Comparison of ENCODE assay signal across 18 cellular contexts in genomic region chr13:111143875-111144540, GRCh38.
"Had no signal": no experiment of that assay in that cellular context is flagged by ENCODE, and none has a peak within 500 bp of the region (broad histone marks: within the 10 kb centered on the region; RNA-seq: fewer than 3 reads in every experiment).

No MANE protein-coding gene starts in this region.

- H3K4me3 ChIP-seq: cardiac muscle cell, colonic mucosa, ovary, sigmoid colon, suprapubic skin, upper lobe of left lung had no signal

- H3K9me3 Mint-ChIP-seq: activated naive CD8-positive, alpha-beta T cell treated with anti-CD3 and anti-CD28 coated beads, Interleukin-2, amount 50 U/mL, for 24 hours; activated T-helper 17 cell treated with anti-CD3 and anti-CD28 coated beads, Interleukin-2, amount 50 U/mL, for 72 hours; neural crest cell; T-cell had no signal

- H3K4me1 Mint-ChIP-seq: activated naive CD8-positive, alpha-beta T cell treated with anti-CD3 and anti-CD28 coated beads, Interleukin-2, amount 50 U/mL, for 24 hours; activated T-helper 17 cell treated with anti-CD3 and anti-CD28 coated beads, Interleukin-2, amount 50 U/mL, for 72 hours; neural crest cell; T-cell had no signal

- H3K27ac ChIP-seq: cardiac muscle cell, colonic mucosa, ovary, suprapubic skin, upper lobe of left lung had no signal

- H3K9ac ChIP-seq: SK-N-SH had no signal

- H3K27me3 ChIP-seq: colonic mucosa, ovary, sigmoid colon, upper lobe of left lung had no signal

- DNase-seq: activated CD4-positive, alpha-beta T cell treated with anti-CD3 and anti-CD28 coated beads, Interleukin-2, amount 50 U/mL, for 4 hours; activated CD4-positive, CD25-positive, alpha-beta regulatory T cell treated with anti-CD3 and anti-CD28 coated beads, Interleukin-2, amount 50 U/mL, for 72 hours; activated naive CD4-positive, alpha-beta T cell treated with Interleukin-2 at 50 U/mL for 16 hours; activated naive CD8-positive, alpha-beta T cell treated with anti-CD3 and anti-CD28 coated beads, Interleukin-2, amount 50 U/mL, for 24 hours; activated T-cell treated with anti-CD3 and anti-CD28 coated beads for 4 hours; colonic mucosa; effector CD4-positive, alpha-beta T cell; ovary; sigmoid colon; SK-N-SH; stimulated activated naive CD4-positive, alpha-beta T cell; T-cell; T1000; upper lobe of left lung had no signal

- H3K36me3 ChIP-seq: cardiac muscle cell, colonic mucosa, ovary, sigmoid colon, suprapubic skin, upper lobe of left lung had no signal

- H3K27ac Mint-ChIP-seq: activated naive CD8-positive, alpha-beta T cell treated with anti-CD3 and anti-CD28 coated beads, Interleukin-2, amount 50 U/mL, for 24 hours; activated T-helper 17 cell treated with anti-CD3 and anti-CD28 coated beads, Interleukin-2, amount 50 U/mL, for 72 hours; T-cell had no signal

- H3K36me3 Mint-ChIP-seq: T-cell had no signal

- H3K4me3 Mint-ChIP-seq: activated naive CD8-positive, alpha-beta T cell treated with anti-CD3 and anti-CD28 coated beads, Interleukin-2, amount 50 U/mL, for 24 hours; activated T-helper 17 cell treated with anti-CD3 and anti-CD28 coated beads, Interleukin-2, amount 50 U/mL, for 72 hours; neural crest cell; T-cell had no signal

- H3K9me3 ChIP-seq: colonic mucosa, ovary, sigmoid colon, SK-N-SH, suprapubic skin, upper lobe of left lung had no signal

- H3K4me1 ChIP-seq: colonic mucosa, sigmoid colon, suprapubic skin, upper lobe of left lung had no signal

- ATAC-seq: activated naive CD8-positive, alpha-beta T cell treated with anti-CD3 and anti-CD28 coated beads, Interleukin-2, amount 50 U/mL, for 24 hours; activated T-helper 17 cell treated with anti-CD3 and anti-CD28 coated beads, Interleukin-2, amount 50 U/mL, for 72 hours; T-cell had no signal
